ENCODE assay signal across 12 cellular contexts in genomic region chr2:102050854-102051391, GRCh38. TPM values are rescaled to one million over a fixed set of nuclear protein-coding genes. Genes with fewer than 3 reads are reported as not detected.
DNase-seq lines count a peak whose midpoint lies in the region; ATAC-seq and TF ChIP-seq lines count a peak whose summit lies in the region.
"Had no signal": no experiment of that assay in that cellular context is flagged by ENCODE, and none has a peak within 500 bp of the region (broad histone marks: within the 10 kb centered on the region; RNA-seq: fewer than 3 reads in every experiment).

No MANE protein-coding gene starts in this region.

- H2AK5ac ChIP-seq in IMR-90 (ENCODE audit: low read depth, low read length), result peak overlapping the region; percentile 80; the same call in 1 of the 2 replicates

- H3K36me3 ChIP-seq in IMR-90 (ENCODE audit: control insufficient read depth, insufficient read depth, low read length), result no peaks in the 10 kb centered on the region
- H3K36me3 ChIP-seq in spleen, result peaks cover 0 to 9% (median 0%) of the 10 kb centered on the region in 6 donors

- H2AFZ ChIP-seq in IMR-90 (replicated peaks; ENCODE audit: low read length, poor library complexity), result peak overlapping the region; percentile 66

- no peak overlapping the region for H3K56ac ChIP-seq in IMR-90 (ENCODE audit: extremely low read depth, insufficient read depth, low read length)

- H3K18ac ChIP-seq in IMR-90 (ENCODE audit: low read depth, low read length), result peak overlapping the region; percentile 49

- H2AK9ac ChIP-seq in IMR-90 (replicated peaks; ENCODE audit: low read depth, low read length, poor library complexity), result no peak overlapping the region

- peak overlapping the region; percentile 3; the same call in 1 of the 2 replicates for H3K23ac ChIP-seq in IMR-90 (ENCODE audit: low read depth, low read length)

- DNase-seq in IMR-90 (peak; percentile 91), coronary artery (ENCODE audit: low spot score) (peak; percentile 89), left lobe of liver (ENCODE audit: low spot score) (peak; percentile 80), spleen (no peak), GM10248 (ENCODE audit: extremely low spot score) (no peak), NOMO-1 (lab: John Stamatoyannopoulos, UW; ENCODE audit: unreplicated experiment in 2 of 2) (no peak)
- DNase-seq: NCI-H1417 treated with DMSO at 0.1 percent for 48 hours; stimulated activated naive CD4-positive, alpha-beta T cell treated with Interleukin-2 at 50 U/mL for 16 hours; T-helper 17 cell had no signal

- CTCF ChIA-PET in IMR-90 (lab: Yijun Ruan, JAX) (interaction anchor here (0.9 to 2.4 kb wide), 6 partner anchors 11 to 190 kb away, joined by 3 to 7 read pairs (median 4); no protein-coding TSS in a partner anchor), GM10248 (lab: Yijun Ruan, JAX) (interaction anchor here (0.9 to 2.2 kb wide), 5 partner anchors 11 to 197 kb away, joined by 3 to 9 read pairs (median 4); no protein-coding TSS in a partner anchor)

- H3K9me3 ChIP-seq in IMR-90 (ENCODE audit: control insufficient read depth, insufficient read depth, low read length) (no peaks in the 10 kb centered on the region), spleen (no peaks in the 10 kb centered on the region)

- H3K27ac ChIP-seq in IMR-90 (ENCODE audit: insufficient read depth, low read length) (peak overlapping the region; percentile 69), coronary artery (peak overlapping the region; percentile 59 to 86), spleen (peak overlapping the region in 7 of 8 donors; percentile 63 to 83 (median 75))

- in situ Hi-C loops in IMR-90 (cut with MboI; ENCODE audit: low sequenced_read_pairs), result no loop called here

- H3K27me3 ChIP-seq in IMR-90 (ENCODE audit: control insufficient read depth, insufficient read depth, low read length) (no peaks in the 10 kb centered on the region), spleen (replicated peaks in 1 of 7) (peaks cover 0 to 37% (median 0%) of the 10 kb centered on the region in 7 donors)

- H3K14ac ChIP-seq in IMR-90 (replicated peaks; ENCODE audit: low read depth, low read length), result peak overlapping the region; percentile 73

- peak overlapping the region; percentile 27 for H4K91ac ChIP-seq in IMR-90 (ENCODE audit: insufficient read depth, low read depth, low read length)

- peak overlapping the region; percentile 71 for H4K5ac ChIP-seq in IMR-90 (ENCODE audit: low read depth, low read length)

- ATAC-seq in IMR-90 (ENCODE audit: low read depth) (peak; percentile 62), left lobe of liver (peak; percentile 43), GM19328 (IDR thresholded peaks at IDR 0.05; ENCODE audit: unreplicated experiment) (no peak), HG03460 (IDR thresholded peaks at IDR 0.05; ENCODE audit: unreplicated experiment) (no peak)
- ATAC-seq: natural killer cell treated with Interleukin-12 subunit alpha and Interleukin-12 subunit beta and Interleukin-15 and Interleukin-18, amount 100 ng/mL, for 72 hours; T-helper 17 cell had no signal

- TF ChIP-seq RAD21 in IMR-90 (IDR thresholded peaks at IDR 0.05; ENCODE audit: low read length), result no peak

- no peak overlapping the region for H3K4me2 ChIP-seq in IMR-90 (ENCODE audit: low read depth, low read length)

- H2BK20ac ChIP-seq in IMR-90 (ENCODE audit: low read depth, low read length), result peak overlapping the region; percentile 50; the same call in 1 of the 2 replicates

- H4K8ac ChIP-seq in IMR-90 (ENCODE audit: low read depth in 2 of 2, low read length in 2 of 2), result peak overlapping the region; percentile 19 to 81; a peak in 3 of 4 replicates

- no peaks in the 10 kb centered on the region; a peak in 1 of 4 replicates for H3K79me1 ChIP-seq in IMR-90 (ENCODE audit: low read depth in 1 of 2, low read length in 2 of 2)

- POLR2A ChIA-PET in IMR-90 (lab: Charles Lee; ENCODE audit: unreplicated experiment), result interaction anchor here (1.6 kb wide), 1 partner anchor 14 kb away, joined by 10 read pairs; no protein-coding TSS in a partner anchor
- POLR2A ChIA-PET in GM10248 (lab: Yijun Ruan, JAX), result no interaction called here

- H2BK15ac ChIP-seq in IMR-90 (ENCODE audit: low read depth, low read length), result peak overlapping the region; percentile 35; the same call in 2 of the 3 replicates

- H4K20me1 ChIP-seq in IMR-90 (ENCODE audit: insufficient read depth, low read length), result no peaks in the 10 kb centered on the region; the same call in 1 of the 2 replicates

- H2BK120ac ChIP-seq in IMR-90 (ENCODE audit: low read depth, low read length), result peak overlapping the region; percentile 32

- no peak overlapping the region for H3K9ac ChIP-seq in IMR-90 (ENCODE audit: low read depth, low read length)

- TF ChIP-seq CTCF in IMR-90 (conservative IDR thresholded peaks at IDR 0.05; ENCODE audit: low read depth, low read length) (no peak), coronary artery (IDR thresholded peaks at IDR 0.05) (no peak), spleen (IDR thresholded peaks at IDR 0.05 in 8 of 11, conservative IDR thresholded peaks at IDR 0.05 in 3 of 11) (no peak), GM10248 (IDR thresholded peaks at IDR 0.05; ENCODE audit: control extremely low read depth, extremely low read depth, low read depth, missing control alignments) (no peak)

- H3K4me1 ChIP-seq in IMR-90 (ENCODE audit: control insufficient read depth, insufficient read depth, low read length) (peaks cover 25% of the 10 kb centered on the region), spleen (peaks cover 8 to 59% (median 37%) of the 10 kb centered on the region in 6 donors)

- H3K4ac ChIP-seq in IMR-90 (ENCODE audit: low read depth, low read length), result peak overlapping the region; percentile 69

- peak overlapping the region; percentile 44 for H2BK5ac ChIP-seq in IMR-90 (ENCODE audit: low read depth, low read length, poor library complexity, severe bottlenecking)

- dilution Hi-C loops in IMR-90 (cut with HindIII; ENCODE audit: low sequenced_read_pairs, unreplicated experiment), result no loop called here

- no TSS peak for BruUV-seq in IMR-90 (replicated peaks; lab: Mats Ljungman, UMichigan)

- WGBS in IMR-90 (ENCODE audit: extremely low coverage in 2 of 2, insufficient read length in 1 of 2), 2 experiments, result no CpG with 5 or more reads among the region's 7 CpGs
- 51 to 67% (median 56%) methylated on average over 7 of the region's 7 CpGs for whole genome bisulfite sequencing in spleen, 5 donors

- intact Hi-C loops in IMR-90 (cut with micrococcal nuclease) (no loop called here), spleen (cut with DNase I; ENCODE audit: low total_unique reads) (no loop called here)

- peaks cover 19% of the 10 kb centered on the region for H3K9me1 ChIP-seq in IMR-90 (ENCODE audit: insufficient read depth, low read length)

- H3K4me3 ChIP-seq in IMR-90 (ENCODE audit: insufficient read depth, low read depth, low read length), result no peak overlapping the region
- H3K4me3 ChIP-seq in coronary artery, result no peak overlapping the region
- H3K4me3 ChIP-seq in spleen, result no peak overlapping the region

- TF ChIP-seq POLR2A in IMR-90 (IDR thresholded peaks at IDR 0.05; ENCODE audit: low read depth, low read length) (no peak), spleen (IDR thresholded peaks at IDR 0.05) (no peak)

TF ChIP-seq in IMR-90, 13 proteins besides CTCF, POLR2A, EP300 and RAD21:
- no peak for TF ChIP-seq FOS (IDR thresholded peaks at IDR 0.05; ENCODE audit: low read depth, low read length)
- no peak for TF ChIP-seq SMC3 (IDR thresholded peaks at IDR 0.05; ENCODE audit: low read depth, low read length)
- no peak for TF ChIP-seq BHLHE40 (IDR thresholded peaks at IDR 0.05; ENCODE audit: low read depth, low read length)
- no peak for TF ChIP-seq RCOR1 (IDR thresholded peaks at IDR 0.05; ENCODE audit: insufficient replicate concordance, low read length)
- no peak for TF ChIP-seq CHD1 (IDR thresholded peaks at IDR 0.05; ENCODE audit: low read depth, low read length)
- no peak for TF ChIP-seq MAZ (IDR thresholded peaks at IDR 0.05; ENCODE audit: borderline replicate concordance, low read depth, low read length)
- TF ChIP-seq ELK1 (IDR thresholded peaks at IDR 0.05; ENCODE audit: borderline replicate concordance, low read depth, low read length), result no peak
- TF ChIP-seq NFE2L2 (IDR thresholded peaks at IDR 0.05; ENCODE audit: low read depth, low read length), result no peak
- TF ChIP-seq MXI1 (IDR thresholded peaks at IDR 0.05; ENCODE audit: borderline replicate concordance, low read depth, low read length), result no peak
- no peak for TF ChIP-seq USF2 (IDR thresholded peaks at IDR 0.05; ENCODE audit: low read depth, low read length)
- no peak for TF ChIP-seq MAFK (IDR thresholded peaks at IDR 0.05; ENCODE audit: low read depth, low read length)

RNA-seq across cellular contexts. Expression of gene IL1R2, which starts 59.2 kb away (rescaled TPM):
- total RNA-seq in IMR-90 (2012; rRNA removed) (not detected in 2 replicates), left lobe of liver (12.0 TPM), spleen (100 to 1,000 TPM in 6 of 7 donors, 10 to 100 TPM in 1; 24.5 to 607 (median 140) TPM)
- polyA plus RNA-seq in IMR-90 (2012; rRNA removed) (not detected in 2 replicates), spleen (10 to 100 TPM; 20.1 to 62.9 (median 22.6) TPM)
- 0.03 TPM in 1 of 2 replicates, not detected in the other for polyA plus RNA-seq in IMR-90 (2012; cell fraction: cytosol; rRNA removed)
- 0.14 TPM in 1 of 2 replicates, not detected in the other for polyA plus RNA-seq in IMR-90 (2012; cell fraction: nucleus; rRNA removed; ENCODE audit: low replicate concordance)
- total RNA-seq: natural killer cell treated with Interleukin-12 subunit alpha and Interleukin-12 subunit beta and Interleukin-15 and Interleukin-18, amount 100 ng/mL, for 72 hours had no signal

Comparison
In these comparisons a context has a peak if more than half of its experiments do, and no peak if none do; other contexts are left out.
1. ATAC-seq: peak in IMR-90 (single experiment) and left lobe of liver (single experiment); none in GM19328 (single experiment) and HG03460 (single experiment).
2. DNase-seq: peak in IMR-90 (single experiment), coronary artery (single experiment) and left lobe of liver (single experiment); none in spleen (single experiment), GM10248 (single experiment) and NOMO-1 (0 of 2).
3. RNA of gene IL1R2, which starts 59.2 kb away (total RNA-seq): 24.5 to 607 TPM in spleen and 12.0 TPM in left lobe of liver (single experiment); not detected in IMR-90; every median in the first group is over 10 times any median in the second.
4. Peak in every context shown above with its lines, with median percentiles within 50 percentile points of each other: H3K27ac ChIP-seq.